20 cellular contexts compared by ENCODE assay signal in genomic region chr4:141686929-141687328, GRCh38. TPM values are rescaled to one million over a fixed set of nuclear protein-coding genes. Genes with fewer than 3 reads are reported as not detected.
A peak's percentile ranks its signal among the peaks of the same experiment; 100 is the strongest.
DNase-seq lines count a peak whose midpoint lies in the region; ATAC-seq and TF ChIP-seq lines count a peak whose summit lies in the region.
"Had no signal": no experiment of that assay in that cellular context is flagged by ENCODE, and none has a peak within 500 bp of the region (broad histone marks: within the 10 kb centered on the region; RNA-seq: fewer than 3 reads in every experiment).

No MANE protein-coding gene starts in this region.

- DNase-seq in NCI-H2029 (lab: John Stamatoyannopoulos, UW) (peak; percentile 1), NCI-H2029 treated with DMSO at 0.1 percent for 48 hours (lab: John Stamatoyannopoulos, UW) (no peak), RWPE2 (ENCODE audit: low spot score) (no peak), glomerular endothelial cell (ENCODE audit: extremely low read depth, low read depth, low spot score) (peak; percentile 58), ureter (ENCODE audit: low spot score) (peak; percentile 61), amygdala (lab: John Stamatoyannopoulos, UW) (no peak), GM03348 (ENCODE audit: low spot score) (no peak)
- DNase-seq: ACHN; activated CD4-positive, CD25-positive, alpha-beta regulatory T cell treated with anti-CD3 and anti-CD28 coated beads, Interleukin-2, amount 50 U/mL, for 72 hours; CD8-positive, alpha-beta memory T cell; H7; mesendoderm; NCI-H1417 treated with DMSO at 0.1 percent for 48 hours; NCI-H774; OCI-M1; spleen; T1000 had no signal

- no peaks in the 10 kb centered on the region for H3K36me3 ChIP-seq in RWPE2 (ENCODE audit: low read depth)
- H3K36me3 ChIP-seq: prostate gland, SJSA1 had no signal

- peaks cover 18% of the 10 kb centered on the region for H3K4me1 ChIP-seq in RWPE2 (ENCODE audit: insufficient read depth, poor library complexity, severe bottlenecking)
- H3K4me1 ChIP-seq: prostate gland had no signal

- no peak overlapping the region for H3K4me3 ChIP-seq in RWPE2 (ENCODE audit: severe bottlenecking)
- H3K4me3 ChIP-seq: prostate gland, SJSA1, spleen had no signal

- TF ChIP-seq CTCF in RWPE2 (IDR thresholded peaks at IDR 0.05; ENCODE audit: poor library complexity, severe bottlenecking), result no peak

- peak; percentile 59 for ATAC-seq in RWPE2 (ENCODE audit: low read depth)
- ATAC-seq in HG03342 (IDR thresholded peaks at IDR 0.05; ENCODE audit: unreplicated experiment), result no peak

- no peaks in the 10 kb centered on the region for H3K9me3 ChIP-seq in RWPE2 (ENCODE audit: severe bottlenecking)
- H3K9me3 ChIP-seq: prostate gland, SJSA1, spleen had no signal

- no peaks in the 10 kb centered on the region for H3K27me3 ChIP-seq in RWPE2 (ENCODE audit: insufficient read depth, poor library complexity, severe bottlenecking)
- H3K27me3 ChIP-seq: SJSA1, spleen had no signal

- H3K27ac ChIP-seq in RWPE2 (ENCODE audit: poor library complexity, severe bottlenecking), result peak overlapping the region; percentile 42
- H3K27ac ChIP-seq: prostate gland, SJSA1 had no signal

RNA-seq across cellular contexts. Expression of gene IL15, which starts 50.5 kb away (rescaled TPM):
- total RNA-seq in glomerular endothelial cell (3.4 and 4.2 TPM in 2 replicates), ureter (7.0 TPM)

Comparison
In these comparisons a context has a peak if more than half of its experiments do, and no peak if none do; other contexts are left out.
1. DNase-seq: peak in NCI-H2029 (single experiment), glomerular endothelial cell (single experiment) and ureter (single experiment); none in NCI-H2029 treated with DMSO at 0.1 percent for 48 hours (single experiment), RWPE2 (single experiment), amygdala (0 of 56) and GM03348 (single experiment).